Comparison of ENCODE assay signal across 25 cellular contexts in genomic region chr3:236881-237280, GRCh38. TPM values are rescaled to one million over a fixed set of nuclear protein-coding genes. Genes with fewer than 3 reads are reported as not detected.
DNase-seq lines count a peak whose midpoint lies in the region; TF ChIP-seq lines count a peak whose summit lies in the region.
"Had no signal": no experiment of that assay in that cellular context is flagged by ENCODE, and none has a peak within 500 bp of the region (broad histone marks: within the 10 kb centered on the region; RNA-seq: fewer than 3 reads in every experiment).

No MANE protein-coding gene starts in this region.

- no peaks in the 10 kb centered on the region for H3K79me2 ChIP-seq in mammary epithelial cell (ENCODE audit: insufficient read depth, low read length)

- H3K36me3 Mint-ChIP-seq in endodermal cell (ENCODE audit: low read depth), result no peaks in the 10 kb centered on the region
- H3K36me3 Mint-ChIP-seq: CD8-positive, alpha-beta T cell had no signal

- CTCF ChIA-PET in mammary epithelial cell (lab: Charles Lee; ENCODE audit: low non-redundant PET), result no interaction called here

- H3K4me1 ChIP-seq in endodermal cell (ENCODE audit: control insufficient read depth, insufficient read depth, low read length) (no peaks in the 10 kb centered on the region), mammary epithelial cell (ENCODE audit: insufficient read depth, low read length) (no peaks in the 10 kb centered on the region), colonic mucosa (no peaks in the 10 kb centered on the region)
- H3K4me1 ChIP-seq: A549 had no signal

- H3K27me3 Mint-ChIP-seq in endodermal cell (ENCODE audit: insufficient read depth), result peaks cover 25% of the 10 kb centered on the region
- H3K27me3 Mint-ChIP-seq: B cell; CD4-positive, alpha-beta T cell had no signal

- no peak overlapping the region for H3K4me2 ChIP-seq in mammary epithelial cell (ENCODE audit: insufficient read depth, low read depth, low read length)
- H3K4me2 ChIP-seq: A549; BLaER1 treated with 17β-estradiol and CSF1 and Interleukin-3, amounts not matched to agents 10 nM and 100 nM had no signal

- no TSS peak for BruUV-seq in mammary epithelial cell (replicated peaks; lab: Mats Ljungman, UMichigan)

- no peaks in the 10 kb centered on the region for H4K20me1 ChIP-seq in mammary epithelial cell (ENCODE audit: insufficient read depth, low read length)
- H4K20me1 ChIP-seq: BLaER1 treated with 17β-estradiol and CSF1 and Interleukin-3, amounts not matched to agents 10 nM and 100 nM had no signal

- H3K4me3 ChIP-seq in endodermal cell (ENCODE audit: low read length), result no peak overlapping the region
- H3K4me3 ChIP-seq in mammary epithelial cell (replicated peaks in 1 of 3; ENCODE audit: insufficient read depth in 1 of 3, low read depth in 2 of 3, low read length in 3 of 3), result no peak overlapping the region
- no peak overlapping the region for H3K4me3 ChIP-seq in colonic mucosa
- H3K4me3 ChIP-seq: A549; BLaER1 treated with 17β-estradiol and CSF1 and Interleukin-3, amounts not matched to agents 10 nM and 100 nM; GM12878 had no signal

- intact Hi-C loops in mammary epithelial cell (cut with micrococcal nuclease), result no loop called here
- intact Hi-C loops in colonic mucosa (cut with DNase I), result no loop called here

- DNase-seq in NCI-H82 (lab: John Stamatoyannopoulos, UW) (peak; percentile 40), NCI-H82 treated with DMSO at 0.1 percent for 48 hours (lab: John Stamatoyannopoulos, UW; ENCODE audit: unreplicated experiment) (no peak), endodermal cell (peak; percentile 65), mammary epithelial cell (no peak), colonic mucosa (no peak)
- DNase-seq: AML-193; CD4-positive, alpha-beta T cell; CD8-positive, alpha-beta T cell; COR-L47; DMS 273 treated with DMSO at 0.1 percent for 48 hours; DMS153; DMS53; DMS79; DND-41; EL; GDM1 had no signal

- H3K27ac ChIP-seq in endodermal cell (ENCODE audit: low read depth, low read length) (no peak overlapping the region), mammary epithelial cell (ENCODE audit: insufficient read depth, low read depth, low read length) (no peak overlapping the region), colonic mucosa (no peak overlapping the region)
- H3K27ac ChIP-seq: 22Rv1; A549; BLaER1 treated with 17β-estradiol and CSF1 and Interleukin-3, amounts not matched to agents 10 nM and 100 nM; C4-2B had no signal

- H3K9me3 Mint-ChIP-seq in endodermal cell, result no peaks in the 10 kb centered on the region

- H3K27me3 ChIP-seq in endodermal cell (ENCODE audit: control insufficient read depth, insufficient read depth, low read length, poor library complexity, severe bottlenecking), result no peaks in the 10 kb centered on the region
- H3K27me3 ChIP-seq in mammary epithelial cell (ENCODE audit: insufficient read depth, low read length), result no peaks in the 10 kb centered on the region
- H3K27me3 ChIP-seq in colonic mucosa, result no peaks in the 10 kb centered on the region
- H3K27me3 ChIP-seq: BLaER1 treated with 17β-estradiol and CSF1 and Interleukin-3, amounts not matched to agents 10 nM and 100 nM had no signal

- H3K9me3 ChIP-seq in endodermal cell (ENCODE audit: control insufficient read depth, low read length), result peaks cover 75% of the 10 kb centered on the region
- H3K9me3 ChIP-seq in mammary epithelial cell (replicated peaks; ENCODE audit: insufficient read depth, low read length), result no peaks in the 10 kb centered on the region
- no peaks in the 10 kb centered on the region for H3K9me3 ChIP-seq in colonic mucosa
- H3K9me3 ChIP-seq: A549 had no signal

- H3K27ac Mint-ChIP-seq in endodermal cell, result no peak overlapping the region
- H3K27ac Mint-ChIP-seq: B cell; CD4-positive, alpha-beta T cell; CD8-positive, alpha-beta T cell had no signal

- dilution Hi-C loops in mammary epithelial cell (cut with HindIII; ENCODE audit: low sequenced_read_pairs), result no loop called here

- WGBS in endodermal cell (ENCODE audit: insufficient coverage in 1 of 2, insufficient read length in 1 of 2), 2 experiments, result 41% methylated on average over 2 to 4 of the region's 4 CpGs
- WGBS in mammary epithelial cell (ENCODE audit: low coverage, missing lambda C conversion rate), result 66% methylated on average over 4 of the region's 4 CpGs

- H3K4me3 Mint-ChIP-seq in endodermal cell, result no peak overlapping the region
- H3K4me3 Mint-ChIP-seq: B cell; CD4-positive, alpha-beta T cell; CD8-positive, alpha-beta T cell had no signal

- no peak overlapping the region for H2AFZ ChIP-seq in mammary epithelial cell (ENCODE audit: low read depth, low read length)

- in situ Hi-C loops in mammary epithelial cell (cut with MboI; ENCODE audit: low sequenced_read_pairs in 2 of 2), result no loop called here

- TF ChIP-seq CTCF in endodermal cell (conservative IDR thresholded peaks at IDR 0.05) (no peak), mammary epithelial cell (conservative IDR thresholded peaks at IDR 0.05 in 1 of 2, IDR thresholded peaks at IDR 0.05 in 1 of 2; ENCODE audit: extremely low read depth in 1 of 2, insufficient read depth in 1 of 2, low read depth in 1 of 2, low read length in 2 of 2) (no peak), colonic mucosa (IDR thresholded peaks at IDR 0.05) (no peak)

- H3K4me1 Mint-ChIP-seq in endodermal cell, result peaks cover 15% of the 10 kb centered on the region

- H3K9ac ChIP-seq in endodermal cell (ENCODE audit: extremely low read depth, low read length, poor library complexity, severe bottlenecking) (no peak overlapping the region), mammary epithelial cell (ENCODE audit: insufficient read depth, low read length) (no peak overlapping the region), colonic mucosa (ENCODE audit: low read depth in 2 of 2, low read length in 2 of 2) (no peak overlapping the region)
- H3K9ac ChIP-seq: BLaER1 treated with 17β-estradiol and CSF1 and Interleukin-3, amounts not matched to agents 10 nM and 100 nM had no signal

- H3K36me3 ChIP-seq in endodermal cell (ENCODE audit: control insufficient read depth, insufficient read depth, low read length) (no peaks in the 10 kb centered on the region), mammary epithelial cell (ENCODE audit: insufficient read depth, low read length) (no peaks in the 10 kb centered on the region), colonic mucosa (no peaks in the 10 kb centered on the region)
- H3K36me3 ChIP-seq: BLaER1 treated with 17β-estradiol and CSF1 and Interleukin-3, amounts not matched to agents 10 nM and 100 nM had no signal

RNA-seq across cellular contexts. Expression of gene CHL1, which starts 40.3 kb away (rescaled TPM):
- total RNA-seq in endodermal cell (1 to 10 TPM; 2.2 to 2.8 TPM), mammary epithelial cell (1 to 10 TPM in 1 of 2 donors, not detected in 1; 3.2 TPM), colonic mucosa (1 to 10 TPM; 2.9 to 7.5 TPM)
- polyA plus RNA-seq in endodermal cell (2013, experiment 1 of 2), result 5.4 TPM
- polyA plus RNA-seq in endodermal cell (2013, experiment 2 of 2), result 3.1 TPM
- polyA plus RNA-seq in mammary epithelial cell, result not detected
- not detected for polyA minus RNA-seq in mammary epithelial cell
- total RNA-seq: A172; CD4-positive, alpha-beta T cell; CD8-positive, alpha-beta T cell; Daoy had no signal
- polyA plus RNA-seq: BJ had no signal

Comparison
In these comparisons a context has a peak if more than half of its experiments do, and no peak if none do; other contexts are left out.
1. DNase-seq: peak in NCI-H82 (single experiment) and endodermal cell (single experiment); none in NCI-H82 treated with DMSO at 0.1 percent for 48 hours (single experiment), mammary epithelial cell (single experiment) and colonic mucosa (single experiment).